In the genomic region with DNA sequence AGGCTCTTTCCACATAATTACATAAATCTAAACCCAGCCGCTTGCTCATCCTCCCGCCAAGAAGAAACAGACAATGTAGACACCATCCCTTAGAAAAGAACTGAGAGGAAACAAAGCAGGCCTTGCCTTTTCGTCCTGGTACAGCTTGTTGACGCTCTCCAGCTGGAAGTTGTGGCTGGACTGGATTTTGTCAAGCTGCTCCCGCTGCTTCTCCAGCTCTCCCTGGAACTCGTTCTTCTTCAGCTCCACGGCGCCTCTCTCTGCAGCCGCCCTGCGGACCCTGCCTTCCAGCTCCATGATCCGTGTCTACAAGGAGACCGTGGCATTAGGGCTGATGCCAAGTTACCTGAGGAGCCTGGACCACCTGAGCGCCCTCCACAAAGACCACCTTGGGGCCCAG, we compare ENCODE assay signal across 1 cellular context.
TF ChIP-seq lines count a peak whose summit lies in the region.

No MANE protein-coding gene starts in this region.

TF ChIP-seq in H1, 55 proteins besides CTCF, POLR2A, EP300 and RAD21:
- TF ChIP-seq POU5F1 (IDR thresholded peaks at IDR 0.05; ENCODE audit: low read depth, low read length): no peak
- no peak for TF ChIP-seq SIX5 (IDR thresholded peaks at IDR 0.05; ENCODE audit: low read depth, low read length)
- no peak for TF ChIP-seq ASH2L (IDR thresholded peaks at IDR 0.05; ENCODE audit: low read length)
- TF ChIP-seq SUZ12 (IDR thresholded peaks at IDR 0.05; ENCODE audit: low read length): no peak
- TF ChIP-seq CBX8 (IDR thresholded peaks at IDR 0.05; ENCODE audit: borderline replicate concordance, low read depth, low read length): no peak
- TF ChIP-seq PHF8 (conservative IDR thresholded peaks at IDR 0.05; ENCODE audit: low read depth, low read length): no peak
- TF ChIP-seq TCF12 (IDR thresholded peaks at IDR 0.05; ENCODE audit: low read depth, low read length): no peak
- no peak for TF ChIP-seq BRCA1 (IDR thresholded peaks at IDR 0.05; ENCODE audit: low read depth, low read length)
- TF ChIP-seq CHD2 (IDR thresholded peaks at IDR 0.05; ENCODE audit: low read length): no peak
- no peak for TF ChIP-seq POLR2AphosphoS5 (IDR thresholded peaks at IDR 0.05; ENCODE audit: low read depth, low read length)
- TF ChIP-seq CHD1 (IDR thresholded peaks at IDR 0.05; ENCODE audit: low read depth, low read length): no peak
TF ChIP-seq in H1: peak in this region for 0.
